1 cellular context compared by ENCODE assay signal in the genomic region with DNA sequence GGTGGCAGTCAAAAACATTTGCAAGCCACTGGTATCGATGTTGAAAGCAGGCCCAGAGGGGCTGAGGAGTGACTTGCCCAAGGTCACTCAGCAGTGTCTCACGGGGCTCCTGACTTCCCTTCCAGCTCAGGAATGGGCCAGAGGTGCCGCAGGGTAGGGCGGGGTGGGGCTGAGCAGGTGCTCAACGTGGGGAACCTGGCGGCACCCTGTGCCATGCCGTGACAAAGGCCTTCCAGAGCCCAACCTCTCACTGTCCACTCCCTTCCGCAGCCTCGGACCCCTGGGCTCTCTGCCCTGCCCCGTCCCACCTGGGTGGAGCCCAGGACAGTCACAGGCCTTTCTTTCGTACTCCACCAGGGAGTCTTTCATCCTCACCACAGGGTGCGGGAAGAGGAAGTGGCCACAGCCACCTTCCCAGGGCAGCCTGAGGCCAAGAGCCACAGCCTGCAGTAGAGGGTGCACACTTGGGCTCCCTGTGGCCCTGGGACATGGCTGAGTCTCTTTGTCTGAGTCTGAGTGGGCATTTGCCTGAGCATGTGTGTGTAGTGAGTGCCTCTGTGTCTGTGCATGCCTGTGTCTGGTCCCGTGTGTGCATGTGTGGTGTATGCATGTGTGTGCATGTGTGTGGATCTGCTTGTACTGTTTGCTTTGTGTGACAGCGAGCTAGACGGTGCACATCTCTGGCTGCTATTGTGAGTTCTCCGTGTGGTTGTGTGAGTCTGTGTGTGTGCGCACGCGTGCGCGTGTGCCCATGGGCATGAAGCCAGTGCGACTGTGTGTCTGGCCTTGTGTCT.
A peak's percentile ranks its signal among the peaks of the same experiment; 100 is the strongest.
TF ChIP-seq lines count a peak whose summit lies in the region.

No MANE protein-coding gene starts in this region.

TF ChIP-seq in K562, 482 proteins besides CTCF, POLR2A, EP300 and RAD21:
- TF ChIP-seq PCBP1 (IDR thresholded peaks at IDR 0.05; ENCODE audit: low read depth, low read length, poor library complexity, severe bottlenecking), result no peak
- TF ChIP-seq FIP1L1 (IDR thresholded peaks at IDR 0.05; ENCODE audit: low read depth, low read length, poor library complexity, severe bottlenecking), result no peak
- no peak for TF ChIP-seq TBL1XR1 (IDR thresholded peaks at IDR 0.05; ENCODE audit: low read length in 2 of 2)
- TF ChIP-seq STAT5B (CRISPR knock-in tag; IDR thresholded peaks at IDR 0.05), result no peak
- TF ChIP-seq RFX5 (IDR thresholded peaks at IDR 0.05; ENCODE audit: low read depth, low read length), result no peak
- TF ChIP-seq, protein P1, sequence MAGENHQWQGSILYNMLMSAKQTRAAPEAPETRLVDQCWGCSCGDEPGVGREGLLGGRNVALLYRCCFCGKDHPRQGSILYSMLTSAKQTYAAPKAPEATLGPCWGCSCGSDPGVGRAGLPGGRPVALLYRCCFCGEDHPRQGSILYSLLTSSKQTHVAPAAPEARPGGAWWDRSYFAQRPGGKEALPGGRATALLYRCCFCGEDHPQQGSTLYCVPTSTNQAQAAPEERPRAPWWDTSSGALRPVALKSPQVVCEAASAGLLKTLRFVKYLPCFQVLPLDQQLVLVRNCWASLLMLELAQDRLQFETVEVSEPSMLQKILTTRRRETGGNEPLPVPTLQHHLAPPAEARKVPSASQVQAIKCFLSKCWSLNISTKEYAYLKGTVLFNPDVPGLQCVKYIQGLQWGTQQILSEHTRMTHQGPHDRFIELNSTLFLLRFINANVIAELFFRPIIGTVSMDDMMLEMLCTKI (IDR thresholded peaks at IDR 0.05; ENCODE audit: partially characterized antibody), result no peak
- TF ChIP-seq SPI1 (IDR thresholded peaks at IDR 0.05; ENCODE audit: borderline replicate concordance, low read depth, low read length), result peak; percentile 70; the same call in 1 of the 2 replicates
- TF ChIP-seq ZNF124 (CRISPR knock-in tag; IDR thresholded peaks at IDR 0.05), result no peak
